ENCODE assay signal across 16 cellular contexts in genomic region chr4:55037728-55038127, GRCh38.
DNase-seq lines count a peak whose midpoint lies in the region; ATAC-seq and FAIRE-seq lines count a peak whose summit lies in the region.
"Had no signal": no experiment of that assay in that cellular context is flagged by ENCODE, and none has a peak within 500 bp of the region (broad histone marks: within the 10 kb centered on the region; RNA-seq: fewer than 3 reads in every experiment).

No MANE protein-coding gene starts in this region.

- FAIRE-seq in endometrium (lab: Jason Lieb, UNC) (peak; percentile 86), small intestine (lab: Jason Lieb, UNC) (peak; percentile 91)
- FAIRE-seq: H1 had no signal

- ATAC-seq in right cardiac atrium (no peak), Right ventricle myocardium superior (ENCODE audit: poor library complexity) (no peak)

- H3K4me1 ChIP-seq in right cardiac atrium (ENCODE audit: control insufficient read depth, insufficient read depth, low read length), result peaks cover 4% of the 10 kb centered on the region
- no peaks in the 10 kb centered on the region for H3K4me1 ChIP-seq in small intestine (ENCODE audit: control insufficient read depth in 2 of 2, insufficient read depth in 1 of 2, low read depth in 1 of 2, low read length in 1 of 2)

- intact Hi-C loops in right cardiac atrium (cut with DNase I) (no loop called here), Right ventricle myocardium superior (cut with DNase I) (no loop called here)

- 48% methylated on average over 1 of the region's 1 CpG for WGBS in right cardiac atrium
- 68 to 76% (median 74%) methylated on average over 1 of the region's 1 CpG for whole genome bisulfite sequencing in small intestine, 3 donors

- H3K36me3 ChIP-seq in small intestine (ENCODE audit: control insufficient read depth in 2 of 2, insufficient read depth in 2 of 2, low read length in 2 of 2), result no peaks in the 10 kb centered on the region

- H3K4me3 ChIP-seq in right cardiac atrium (ENCODE audit: low read length) (no peak overlapping the region), small intestine (ENCODE audit: low read depth in 1 of 2, low read length in 2 of 2) (no peak overlapping the region)
- H3K4me3 ChIP-seq: PC-9 had no signal

- DNase-seq in right cardiac atrium (no peak), Right ventricle myocardium superior (no peak), small intestine (no peak), NCI-H2081 (lab: John Stamatoyannopoulos, UW) (no peak), NCI-H1694 (lab: John Stamatoyannopoulos, UW) (no peak), NCI-H748 (lab: John Stamatoyannopoulos, UW; ENCODE audit: unreplicated experiment) (no peak), NCI-H1436 (lab: John Stamatoyannopoulos, UW) (no peak)
- DNase-seq: COR-L47, DMS153, NCI-H1417 treated with DMSO at 0.1 percent for 48 hours, NCI-H2081 treated with DMSO at 0.1 percent for 48 hours, NCI-H510A had no signal

- H3K27ac ChIP-seq in right cardiac atrium (ENCODE audit: low read length) (peak overlapping the region; percentile 81), small intestine (ENCODE audit: low read depth in 1 of 2, low read length in 1 of 2) (no peak overlapping the region)
- H3K27ac ChIP-seq: C4-2B, PC-9 had no signal

- no peaks in the 10 kb centered on the region for H3K27me3 ChIP-seq in right cardiac atrium (ENCODE audit: control insufficient read depth, insufficient read depth)
- H3K27me3 ChIP-seq in small intestine (ENCODE audit: control insufficient read depth in 2 of 2, insufficient read depth in 2 of 2, low read length in 2 of 2), result no peaks in the 10 kb centered on the region

- H3K9me3 ChIP-seq in right cardiac atrium (ENCODE audit: control insufficient read depth, low read length), result no peaks in the 10 kb centered on the region
- H3K9me3 ChIP-seq in small intestine (ENCODE audit: control insufficient read depth, low read depth), result no peaks in the 10 kb centered on the region
